ENCODE assay signal across 14 cellular contexts in genomic region chr21:43868461-43868860, GRCh38. TPM values are rescaled to one million over a fixed set of nuclear protein-coding genes. Genes with fewer than 3 reads are reported as not detected.
A peak's percentile ranks its signal among the peaks of the same experiment; 100 is the strongest.
DNase-seq lines count a peak whose midpoint lies in the region; ATAC-seq and TF ChIP-seq lines count a peak whose summit lies in the region.
"Had no signal": no experiment of that assay in that cellular context is flagged by ENCODE, and none has a peak within 500 bp of the region (broad histone marks: within the 10 kb centered on the region; RNA-seq: fewer than 3 reads in every experiment).

No MANE protein-coding gene starts in this region.

- H3K27ac Mint-ChIP-seq in natural killer cell treated with Interleukin-12 subunit alpha and Interleukin-12 subunit beta and Interleukin-15 and Interleukin-18, amount 100 ng/mL, for 72 hours: no peak overlapping the region
- H3K27ac Mint-ChIP-seq: activated naive CD4-positive, alpha-beta T cell treated with anti-CD3 and anti-CD28 coated beads for 36 hours had no signal

- no peaks in the 10 kb centered on the region for H3K27me3 Mint-ChIP-seq in natural killer cell treated with Interleukin-12 subunit alpha and Interleukin-12 subunit beta and Interleukin-15 and Interleukin-18, amount 100 ng/mL, for 72 hours

- peaks cover 51% of the 10 kb centered on the region for H3K4me1 ChIP-seq in Loucy (ENCODE audit: insufficient read depth, low read length, poor library complexity, severe bottlenecking)
- peaks cover 8% of the 10 kb centered on the region for H3K4me1 ChIP-seq in colonic mucosa

- H3K9me2 ChIP-seq in Loucy (replicated peaks; ENCODE audit: low read depth, low read length): no peaks in the 10 kb centered on the region

- TF ChIP-seq CTCF in Loucy (conservative IDR thresholded peaks at IDR 0.05; ENCODE audit: low read length): no peak
- no peak for TF ChIP-seq CTCF in colonic mucosa (IDR thresholded peaks at IDR 0.05)

- no peaks in the 10 kb centered on the region for H3K9me3 ChIP-seq in Loucy (ENCODE audit: insufficient read depth, low read depth, low read length)
- H3K9me3 ChIP-seq in colonic mucosa: no peaks in the 10 kb centered on the region
- H3K9me3 ChIP-seq: tibial nerve had no signal

- DNase-seq in NCI-H510A treated with DMSO at 0.1 percent for 48 hours (lab: John Stamatoyannopoulos, UW) (peak; percentile 28), NCI-H510A (lab: John Stamatoyannopoulos, UW) (no peak), colonic mucosa (peak; percentile 42), NOMO-1 treated with dmso at 0.1 percent for 144 hours (lab: John Stamatoyannopoulos, UW; ENCODE audit: unreplicated experiment) (no peak)
- DNase-seq in natural killer cell treated with Interleukin-12 subunit alpha and Interleukin-12 subunit beta and Interleukin-15 and Interleukin-18, amount 100 ng/mL, for 72 hours (ENCODE audit: low spot score): no peak
- DNase-seq: activated CD4-positive, alpha-beta T cell treated with anti-CD3 and anti-CD28 coated beads for 1 hour; activated naive CD4-positive, alpha-beta T cell treated with anti-CD3 and anti-CD28 coated beads for 36 hours; immature natural killer cell; NCI-H1417 treated with DMSO at 0.1 percent for 48 hours had no signal

- H3K9me3 Mint-ChIP-seq in natural killer cell treated with Interleukin-12 subunit alpha and Interleukin-12 subunit beta and Interleukin-15 and Interleukin-18, amount 100 ng/mL, for 72 hours: no peaks in the 10 kb centered on the region
- H3K9me3 Mint-ChIP-seq: activated naive CD4-positive, alpha-beta T cell treated with anti-CD3 and anti-CD28 coated beads for 36 hours; immature natural killer cell had no signal

- H3K36me3 Mint-ChIP-seq in natural killer cell treated with Interleukin-12 subunit alpha and Interleukin-12 subunit beta and Interleukin-15 and Interleukin-18, amount 100 ng/mL, for 72 hours: peaks cover 6% of the 10 kb centered on the region

- H3K4me2 ChIP-seq in Loucy (ENCODE audit: low read depth, low read length, poor library complexity, severe bottlenecking): peak overlapping the region; percentile 66

- no peak for ATAC-seq in natural killer cell treated with Interleukin-12 subunit alpha and Interleukin-12 subunit beta and Interleukin-15 and Interleukin-18, amount 100 ng/mL, for 72 hours
- no peak for ATAC-seq in HG03432 (IDR thresholded peaks at IDR 0.05; ENCODE audit: unreplicated experiment)
- ATAC-seq in HG03457 (IDR thresholded peaks at IDR 0.05; ENCODE audit: unreplicated experiment): no peak
- ATAC-seq: SK-N-SH treated with all-trans-retinoic acid at 6 μM for 48 hours had no signal

- intact Hi-C loops in colonic mucosa (cut with DNase I): no loop called here

- peak overlapping the region; percentile 88 for H3K9ac ChIP-seq in Loucy (ENCODE audit: low read depth, low read length, poor library complexity, severe bottlenecking)
- H3K9ac ChIP-seq in colonic mucosa (ENCODE audit: low read depth in 2 of 2, low read length in 2 of 2): peak overlapping the region in 1 of 2 donors; percentile 88

- H3K4me1 Mint-ChIP-seq in natural killer cell treated with Interleukin-12 subunit alpha and Interleukin-12 subunit beta and Interleukin-15 and Interleukin-18, amount 100 ng/mL, for 72 hours (ENCODE audit: low read depth in 2 of 2): peaks cover 27 to 30% of the 10 kb centered on the region in 2 donors

- peak overlapping the region; percentile 92 for H3K4me3 ChIP-seq in Loucy (ENCODE audit: low read length, poor library complexity, severe bottlenecking)
- no peak overlapping the region for H3K4me3 ChIP-seq in colonic mucosa
- H3K4me3 ChIP-seq: tibial nerve had no signal

- no peaks in the 10 kb centered on the region for H3F3A ChIP-seq in Loucy (ENCODE audit: low read depth)

- peaks cover 80% of the 10 kb centered on the region for H3K79me2 ChIP-seq in Loucy (ENCODE audit: insufficient read depth, low read length)

- H3K27me3 ChIP-seq in Loucy (ENCODE audit: insufficient read depth, low read length, poor library complexity, severe bottlenecking): no peaks in the 10 kb centered on the region
- no peaks in the 10 kb centered on the region for H3K27me3 ChIP-seq in colonic mucosa
- H3K27me3 ChIP-seq: tibial nerve had no signal

- peaks cover 25% of the 10 kb centered on the region for H4K20me1 ChIP-seq in Loucy (ENCODE audit: insufficient read depth, low read length, poor library complexity, severe bottlenecking)

- no peaks in the 10 kb centered on the region for H3K36me3 ChIP-seq in Loucy (ENCODE audit: insufficient read depth, low read length)
- H3K36me3 ChIP-seq in colonic mucosa: no peaks in the 10 kb centered on the region

- no peak overlapping the region for H2AFZ ChIP-seq in Loucy (ENCODE audit: low read length)

- H3K4me3 Mint-ChIP-seq in natural killer cell treated with Interleukin-12 subunit alpha and Interleukin-12 subunit beta and Interleukin-15 and Interleukin-18, amount 100 ng/mL, for 72 hours: peak overlapping the region; percentile 50
- H3K4me3 Mint-ChIP-seq: activated naive CD4-positive, alpha-beta T cell treated with anti-CD3 and anti-CD28 coated beads for 36 hours had no signal

- peak overlapping the region; percentile 93 for H3K27ac ChIP-seq in colonic mucosa
- H3K27ac ChIP-seq: tibial nerve had no signal

RNA-seq across cellular contexts. Expression of gene AGPAT3, which starts 3.4 kb away (rescaled TPM):
- 100 to 1,000 TPM in 1 of 2 donors, 10 to 100 TPM in 1; 82.2 to 101 TPM for total RNA-seq in colonic mucosa
- 100 to 1,000 TPM in 1 of 2 donors, 10 to 100 TPM in 1; 66.8 to 115 TPM for total RNA-seq in natural killer cell treated with Interleukin-12 subunit alpha and Interleukin-12 subunit beta and Interleukin-15 and Interleukin-18, amount 100 ng/mL, for 72 hours

Comparison
In these comparisons a context has a peak if more than half of its experiments do, and no peak if none do; other contexts are left out.
1. DNase-seq: peak in NCI-H510A treated with DMSO at 0.1 percent for 48 hours (single experiment) and colonic mucosa (single experiment); none in NCI-H510A (single experiment), natural killer cell treated with Interleukin-12 subunit alpha and Interleukin-12 subunit beta and Interleukin-15 and Interleukin-18, amount 100 ng/mL, for 72 hours (single experiment) and NOMO-1 treated with dmso at 0.1 percent for 144 hours (single experiment).